In the genomic region with DNA sequence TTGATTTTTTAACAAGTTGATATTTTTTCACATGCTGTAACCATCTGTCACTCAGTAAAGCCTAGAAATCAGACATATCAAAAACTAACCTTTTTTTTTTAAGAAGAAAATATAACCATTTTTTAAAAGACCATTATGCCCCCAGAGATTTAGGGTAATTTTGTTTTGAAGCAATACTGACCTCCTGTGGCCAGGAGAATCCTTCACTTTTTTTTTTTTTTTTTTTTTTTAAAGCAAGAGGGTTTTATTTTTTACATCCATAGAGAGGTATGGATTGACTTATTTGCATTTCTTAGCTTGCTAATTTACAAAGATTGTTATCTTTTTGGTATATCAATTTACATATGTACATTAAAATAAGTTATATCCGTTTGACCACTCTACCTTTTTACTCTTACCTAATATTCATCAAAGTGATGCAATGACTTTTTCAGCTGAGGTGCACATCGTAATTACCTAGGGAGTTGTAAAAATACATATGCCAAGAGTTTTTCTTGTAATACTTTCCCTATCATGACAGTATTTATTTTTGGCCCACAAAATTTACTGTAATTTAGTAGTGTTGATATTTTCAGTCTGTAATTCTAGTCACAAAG, we compare ENCODE assay signal across 11 cellular contexts.
DNase-seq lines count a peak whose midpoint lies in the region; ATAC-seq and TF ChIP-seq lines count a peak whose summit lies in the region.
"Had no signal": no experiment of that assay in that cellular context is flagged by ENCODE, and none has a peak within 500 bp of the region (broad histone marks: within the 10 kb centered on the region; RNA-seq: fewer than 3 reads in every experiment).

No MANE protein-coding gene starts in this region.

- DNase-seq in AG08395 (ENCODE audit: low spot score): peak; percentile 36
- no peak for DNase-seq in RWPE2 (ENCODE audit: low spot score)
- DNase-seq in fibroblast of villous mesenchyme (ENCODE audit: low read depth): peak; percentile 44
- no peak for DNase-seq in cerebellar nuclear complex (lab: John Stamatoyannopoulos, UW)
- DNase-seq in SK-N-DZ (ENCODE audit: low spot score): no peak
- DNase-seq in lower leg skin (ENCODE audit: low spot score in 2 of 2): no peak
- DNase-seq: activated T-cell treated with anti-CD3 and anti-CD28 coated beads for 4 hours, head of caudate nucleus, NCI-H510A had no signal

- H3K9me3 ChIP-seq in RWPE2 (ENCODE audit: severe bottlenecking): peaks cover 2% of the 10 kb centered on the region

- H3K27me3 ChIP-seq in RWPE2 (ENCODE audit: insufficient read depth, poor library complexity, severe bottlenecking): no peaks in the 10 kb centered on the region

- ATAC-seq in RWPE2 (ENCODE audit: low read depth) (no peak), HG03432 (IDR thresholded peaks at IDR 0.05; ENCODE audit: unreplicated experiment) (no peak)

- 0 out of 2 replicates have a peak, but pooled peaks have one; percentile 8 for TF ChIP-seq CTCF in GM12874 (IDR thresholded peaks at IDR 0.05; ENCODE audit: insufficient read depth, low read depth, low read length)
- TF ChIP-seq CTCF in RWPE2 (IDR thresholded peaks at IDR 0.05; ENCODE audit: poor library complexity, severe bottlenecking): peak; percentile 89
- peak; percentile 52 for TF ChIP-seq CTCF in fibroblast of villous mesenchyme (IDR thresholded peaks at IDR 0.05; ENCODE audit: insufficient read depth, low read depth, low read length)
- no peak for TF ChIP-seq CTCF in lower leg skin (IDR thresholded peaks at IDR 0.05)

- H3K4me3 ChIP-seq in RWPE2 (ENCODE audit: severe bottlenecking) (no peak overlapping the region), fibroblast of villous mesenchyme (ENCODE audit: low read depth, low read length) (no peak overlapping the region), lower leg skin (ENCODE audit: low read depth, poor library complexity, severe bottlenecking) (no peak overlapping the region)

- H3K27ac ChIP-seq in RWPE2 (ENCODE audit: poor library complexity, severe bottlenecking): no peak overlapping the region

- TF ChIP-seq POLR2A in lower leg skin (IDR thresholded peaks at IDR 0.05): no peak

- intact Hi-C loops in lower leg skin (cut with DNase I; ENCODE audit: low total_unique reads): no loop called here

- WGBS in lower leg skin, 2 donors: 38 to 49% methylated on average over 2 of the region's 2 CpGs

- no peaks in the 10 kb centered on the region for H3K36me3 ChIP-seq in RWPE2 (ENCODE audit: low read depth)

- no peaks in the 10 kb centered on the region for H3K4me1 ChIP-seq in RWPE2 (ENCODE audit: insufficient read depth, poor library complexity, severe bottlenecking)

Comparison
In these comparisons a context has a peak if more than half of its experiments do, and no peak if none do; other contexts are left out.
1. DNase-seq: peak in AG08395 (single experiment) and fibroblast of villous mesenchyme (single experiment); none in RWPE2 (single experiment), cerebellar nuclear complex (0 of 2), SK-N-DZ (single experiment) and lower leg skin (0 of 2).
2. CTCF ChIP-seq: peak in GM12874 (single experiment), RWPE2 (single experiment) and fibroblast of villous mesenchyme (single experiment); none in lower leg skin (0 of 3).